Comparison of ENCODE assay signal across 8 cellular contexts in genomic region chr13:50222569-50223332, GRCh38.
DNase-seq lines count a peak whose midpoint lies in the region; ATAC-seq, FAIRE-seq and TF ChIP-seq lines count a peak whose summit lies in the region.

No MANE protein-coding gene starts in this region.

- H3K27me3 ChIP-seq in bronchial epithelial cell (ENCODE audit: control insufficient read depth, insufficient read depth, low read length), result no peaks in the 10 kb centered on the region

- ATAC-seq in GM18907 (IDR thresholded peaks at IDR 0.05; ENCODE audit: unreplicated experiment), result no peak

- H3K36me3 ChIP-seq in bronchial epithelial cell (ENCODE audit: control insufficient read depth, insufficient read depth, low read length), result no peaks in the 10 kb centered on the region

- H3K4me3 ChIP-seq in bronchial epithelial cell (ENCODE audit: low read depth, low read length), result no peak overlapping the region

- DNase-seq in NCI-H2196 (lab: John Stamatoyannopoulos, UW; ENCODE audit: unreplicated experiment) (peak; percentile 18), NCI-H2196 treated with DMSO at 0.1 percent for 48 hours (lab: John Stamatoyannopoulos, UW; ENCODE audit: unreplicated experiment) (no peak), NCI-H226 (peak; percentile 32), bronchial epithelial cell (ENCODE audit: low read depth) (peak; percentile 82), myocyte (ENCODE audit: low read depth) (peak; percentile 85), activated gamma-delta T cell treated with Interleukin-2 at 50 U/mL for 16 hours (no peak), AML-193 (lab: John Stamatoyannopoulos, UW) (no peak)

- no peak for FAIRE-seq in bronchial epithelial cell (lab: Jason Lieb, UNC)

- TF ChIP-seq CTCF in bronchial epithelial cell (IDR thresholded peaks at IDR 0.05; ENCODE audit: insufficient read depth, low read length, severe bottlenecking), result no peak

Comparison
In these comparisons a context has a peak if more than half of its experiments do, and no peak if none do; other contexts are left out.
1. DNase-seq: peak in NCI-H2196 (single experiment), NCI-H226 (single experiment), bronchial epithelial cell (single experiment) and myocyte (single experiment); none in NCI-H2196 treated with DMSO at 0.1 percent for 48 hours (single experiment), activated gamma-delta T cell treated with Interleukin-2 at 50 U/mL for 16 hours (single experiment) and AML-193 (0 of 2).